Comparison of ENCODE assay signal across 1 cellular context in genomic region chr16:88811850-88812736, GRCh38.
TF ChIP-seq lines count a peak whose summit lies in the region.

APRT (minus strand) TSS chr16:88811928; CDS start chr16:88811899, 29 bp downstream.

TF ChIP-seq in K562, 482 proteins besides CTCF, POLR2A, EP300 and RAD21 (continued from another document and continues in another):
- TF ChIP-seq, protein P1, sequence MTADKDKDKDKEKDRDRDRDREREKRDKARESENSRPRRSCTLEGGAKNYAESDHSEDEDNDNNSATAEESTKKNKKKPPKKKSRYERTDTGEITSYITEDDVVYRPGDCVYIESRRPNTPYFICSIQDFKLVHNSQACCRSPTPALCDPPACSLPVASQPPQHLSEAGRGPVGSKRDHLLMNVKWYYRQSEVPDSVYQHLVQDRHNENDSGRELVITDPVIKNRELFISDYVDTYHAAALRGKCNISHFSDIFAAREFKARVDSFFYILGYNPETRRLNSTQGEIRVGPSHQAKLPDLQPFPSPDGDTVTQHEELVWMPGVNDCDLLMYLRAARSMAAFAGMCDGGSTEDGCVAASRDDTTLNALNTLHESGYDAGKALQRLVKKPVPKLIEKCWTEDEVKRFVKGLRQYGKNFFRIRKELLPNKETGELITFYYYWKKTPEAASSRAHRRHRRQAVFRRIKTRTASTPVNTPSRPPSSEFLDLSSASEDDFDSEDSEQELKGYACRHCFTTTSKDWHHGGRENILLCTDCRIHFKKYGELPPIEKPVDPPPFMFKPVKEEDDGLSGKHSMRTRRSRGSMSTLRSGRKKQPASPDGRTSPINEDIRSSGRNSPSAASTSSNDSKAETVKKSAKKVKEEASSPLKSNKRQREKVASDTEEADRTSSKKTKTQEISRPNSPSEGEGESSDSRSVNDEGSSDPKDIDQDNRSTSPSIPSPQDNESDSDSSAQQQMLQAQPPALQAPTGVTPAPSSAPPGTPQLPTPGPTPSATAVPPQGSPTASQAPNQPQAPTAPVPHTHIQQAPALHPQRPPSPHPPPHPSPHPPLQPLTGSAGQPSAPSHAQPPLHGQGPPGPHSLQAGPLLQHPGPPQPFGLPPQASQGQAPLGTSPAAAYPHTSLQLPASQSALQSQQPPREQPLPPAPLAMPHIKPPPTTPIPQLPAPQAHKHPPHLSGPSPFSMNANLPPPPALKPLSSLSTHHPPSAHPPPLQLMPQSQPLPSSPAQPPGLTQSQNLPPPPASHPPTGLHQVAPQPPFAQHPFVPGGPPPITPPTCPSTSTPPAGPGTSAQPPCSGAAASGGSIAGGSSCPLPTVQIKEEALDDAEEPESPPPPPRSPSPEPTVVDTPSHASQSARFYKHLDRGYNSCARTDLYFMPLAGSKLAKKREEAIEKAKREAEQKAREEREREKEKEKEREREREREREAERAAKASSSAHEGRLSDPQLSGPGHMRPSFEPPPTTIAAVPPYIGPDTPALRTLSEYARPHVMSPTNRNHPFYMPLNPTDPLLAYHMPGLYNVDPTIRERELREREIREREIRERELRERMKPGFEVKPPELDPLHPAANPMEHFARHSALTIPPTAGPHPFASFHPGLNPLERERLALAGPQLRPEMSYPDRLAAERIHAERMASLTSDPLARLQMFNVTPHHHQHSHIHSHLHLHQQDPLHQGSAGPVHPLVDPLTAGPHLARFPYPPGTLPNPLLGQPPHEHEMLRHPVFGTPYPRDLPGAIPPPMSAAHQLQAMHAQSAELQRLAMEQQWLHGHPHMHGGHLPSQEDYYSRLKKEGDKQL (CRISPR knock-in tag; IDR thresholded peaks at IDR 0.05; ENCODE audit: borderline replicate concordance), result no peak; the same call in 1 of the 2 replicates
- TF ChIP-seq STAT5A (IDR thresholded peaks at IDR 0.05; ENCODE audit: borderline replicate concordance, low read length) (no peak; the same call in 1 of the 2 replicates), U2AF2 (optimal IDR thresholded peaks at IDR 0.05; ENCODE audit: low read depth, low read length) (no peak), ZNF239 (CRISPR knock-in tag; IDR thresholded peaks at IDR 0.05) (no peak), POLR2AphosphoS2 (IDR thresholded peaks at IDR 0.05; ENCODE audit: low read length) (no peak; the same call in 1 of the 2 replicates), MTA1 (IDR thresholded peaks at IDR 0.05; ENCODE audit: borderline replicate concordance) (peak; percentile 70; the same call in 1 of the 2 replicates), ZNF324 (CRISPR knock-in tag; IDR thresholded peaks at IDR 0.05) (no peak), HDAC1 (IDR thresholded peaks at IDR 0.05) (peak in 1 of 2 experiments; percentile 86; a peak in 1 of 4 replicates), SMAD2 (IDR thresholded peaks at IDR 0.05; ENCODE audit: low read depth, low read length) (no peak), POU5F1 (IDR thresholded peaks at IDR 0.05; ENCODE audit: borderline replicate concordance, low read depth, low read length, partially characterized antibody) (no peak), FOXK1 (CRISPR knock-in tag; IDR thresholded peaks at IDR 0.05; ENCODE audit: borderline replicate concordance) (peak; percentile 61; the same call in 1 of the 2 replicates), NFATC3 (IDR thresholded peaks at IDR 0.05) (no peak), BRF2 (IDR thresholded peaks at IDR 0.05; ENCODE audit: borderline replicate concordance, insufficient read depth, insufficient read length) (no peak), HMGN3 (IDR thresholded peaks at IDR 0.05; ENCODE audit: borderline replicate concordance, extremely low read depth, insufficient read length, low read depth, low read length) (peak; percentile 89), ZNF384 (IDR thresholded peaks at IDR 0.05; ENCODE audit: low read depth, low read length) (no peak), EZH2 (IDR thresholded peaks at IDR 0.05; ENCODE audit: borderline replicate concordance, low read depth, low read length) (no peak), ZNF197 (CRISPR knock-in tag; IDR thresholded peaks at IDR 0.05; ENCODE audit: low read depth) (no peak), ZBTB12 (CRISPR knock-in tag; IDR thresholded peaks at IDR 0.05) (no peak), JUND (IDR thresholded peaks at IDR 0.05; ENCODE audit: borderline replicate concordance, low read depth, low read length) (no peak; the same call in 1 of the 2 replicates), JUND (tag; IDR thresholded peaks at IDR 0.05; ENCODE audit: borderline replicate concordance, low read depth, low read length) (no peak; the same call in 2 of the 3 replicates), KDM4B (IDR thresholded peaks at IDR 0.05; ENCODE audit: borderline replicate concordance in 2 of 2, low read depth in 1 of 2) (0 out of 4 replicates have a peak, but pooled peaks of 1 of the 2 experiments have one; percentile 52), ZNF408 (CRISPR knock-in tag; IDR thresholded peaks at IDR 0.05; ENCODE audit: low read depth) (no peak), GABPA (tag; conservative IDR thresholded peaks at IDR 0.05; ENCODE audit: low read depth) (peak; percentile 78), FOXP1 (CRISPR knock-in tag; IDR thresholded peaks at IDR 0.05) (no peak; the same call in 1 of the 2 replicates), RBFOX2 (IDR thresholded peaks at IDR 0.05; ENCODE audit: low read depth, low read length) (peak; percentile 89), CCAR2 (IDR thresholded peaks at IDR 0.05; ENCODE audit: low read depth, low read length) (no peak), MBD2 (IDR thresholded peaks at IDR 0.05; ENCODE audit: borderline replicate concordance, low read depth) (peak; percentile 59; the same call in 1 of the 2 replicates), USF1 (CRISPR knock-in tag; IDR thresholded peaks at IDR 0.05) (no peak; the same call in 1 of the 2 replicates), ZNF143 (CRISPR knock-in tag; IDR thresholded peaks at IDR 0.05) (no peak), TAF15 (IDR thresholded peaks at IDR 0.05; ENCODE audit: low read depth, low read length) (no peak), NCOA6 (IDR thresholded peaks at IDR 0.05) (no peak), PHF8 (IDR thresholded peaks at IDR 0.05; ENCODE audit: borderline replicate concordance, low read length) (peak; percentile 57; the same call in 1 of the 2 replicates), TEAD4 (IDR thresholded peaks at IDR 0.05; ENCODE audit: low read length) (peak; percentile 80), TEAD4 (CRISPR knock-in tag; IDR thresholded peaks at IDR 0.05; ENCODE audit: borderline replicate concordance) (no peak), RBM22 (IDR thresholded peaks at IDR 0.05; ENCODE audit: low read depth, low read length, poor library complexity, severe bottlenecking) (peak; percentile 79), FOXJ2 (tag; IDR thresholded peaks at IDR 0.05) (no peak), E2F4 (CRISPR knock-in tag; IDR thresholded peaks at IDR 0.05; ENCODE audit: low read depth) (0 out of 2 replicates have a peak, but pooled peaks have one; percentile 7), HDAC2 (IDR thresholded peaks at IDR 0.05) (peak; percentile 55; the same call in 1 of the 2 replicates), ZNF445 (CRISPR knock-in tag; IDR thresholded peaks at IDR 0.05; ENCODE audit: low read depth) (no peak)
- TF ChIP-seq, protein P2, sequence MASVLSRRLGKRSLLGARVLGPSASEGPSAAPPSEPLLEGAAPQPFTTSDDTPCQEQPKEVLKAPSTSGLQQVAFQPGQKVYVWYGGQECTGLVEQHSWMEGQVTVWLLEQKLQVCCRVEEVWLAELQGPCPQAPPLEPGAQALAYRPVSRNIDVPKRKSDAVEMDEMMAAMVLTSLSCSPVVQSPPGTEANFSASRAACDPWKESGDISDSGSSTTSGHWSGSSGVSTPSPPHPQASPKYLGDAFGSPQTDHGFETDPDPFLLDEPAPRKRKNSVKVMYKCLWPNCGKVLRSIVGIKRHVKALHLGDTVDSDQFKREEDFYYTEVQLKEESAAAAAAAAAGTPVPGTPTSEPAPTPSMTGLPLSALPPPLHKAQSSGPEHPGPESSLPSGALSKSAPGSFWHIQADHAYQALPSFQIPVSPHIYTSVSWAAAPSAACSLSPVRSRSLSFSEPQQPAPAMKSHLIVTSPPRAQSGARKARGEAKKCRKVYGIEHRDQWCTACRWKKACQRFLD (CRISPR knock-in tag; IDR thresholded peaks at IDR 0.05), result no peak
- TF ChIP-seq, protein P3, sequence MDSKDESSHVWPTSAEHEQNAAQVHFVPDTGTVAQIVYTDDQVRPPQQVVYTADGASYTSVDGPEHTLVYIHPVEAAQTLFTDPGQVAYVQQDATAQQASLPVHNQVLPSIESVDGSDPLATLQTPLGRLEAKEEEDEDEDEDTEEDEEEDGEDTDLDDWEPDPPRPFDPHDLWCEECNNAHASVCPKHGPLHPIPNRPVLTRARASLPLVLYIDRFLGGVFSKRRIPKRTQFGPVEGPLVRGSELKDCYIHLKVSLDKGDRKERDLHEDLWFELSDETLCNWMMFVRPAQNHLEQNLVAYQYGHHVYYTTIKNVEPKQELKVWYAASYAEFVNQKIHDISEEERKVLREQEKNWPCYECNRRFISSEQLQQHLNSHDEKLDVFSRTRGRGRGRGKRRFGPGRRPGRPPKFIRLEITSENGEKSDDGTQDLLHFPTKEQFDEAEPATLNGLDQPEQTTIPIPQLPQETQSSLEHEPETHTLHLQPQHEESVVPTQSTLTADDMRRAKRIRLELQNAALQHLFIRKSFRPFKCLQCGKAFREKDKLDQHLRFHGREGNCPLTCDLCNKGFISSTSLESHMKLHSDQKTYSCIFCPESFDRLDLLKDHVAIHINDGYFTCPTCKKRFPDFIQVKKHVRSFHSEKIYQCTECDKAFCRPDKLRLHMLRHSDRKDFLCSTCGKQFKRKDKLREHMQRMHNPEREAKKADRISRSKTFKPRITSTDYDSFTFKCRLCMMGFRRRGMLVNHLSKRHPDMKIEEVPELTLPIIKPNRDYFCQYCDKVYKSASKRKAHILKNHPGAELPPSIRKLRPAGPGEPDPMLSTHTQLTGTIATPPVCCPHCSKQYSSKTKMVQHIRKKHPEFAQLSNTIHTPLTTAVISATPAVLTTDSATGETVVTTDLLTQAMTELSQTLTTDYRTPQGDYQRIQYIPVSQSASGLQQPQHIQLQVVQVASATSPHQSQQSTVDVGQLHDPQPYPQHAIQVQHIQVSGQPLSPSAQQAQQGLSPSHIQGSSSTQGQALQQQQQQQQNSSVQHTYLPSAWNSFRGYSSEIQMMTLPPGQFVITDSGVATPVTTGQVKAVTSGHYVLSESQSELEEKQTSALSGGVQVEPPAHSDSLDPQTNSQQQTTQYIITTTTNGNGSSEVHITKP (IDR thresholded peaks at IDR 0.05; ENCODE audit: partially characterized antibody), result peak; percentile 66
- TF ChIP-seq, protein P4, sequence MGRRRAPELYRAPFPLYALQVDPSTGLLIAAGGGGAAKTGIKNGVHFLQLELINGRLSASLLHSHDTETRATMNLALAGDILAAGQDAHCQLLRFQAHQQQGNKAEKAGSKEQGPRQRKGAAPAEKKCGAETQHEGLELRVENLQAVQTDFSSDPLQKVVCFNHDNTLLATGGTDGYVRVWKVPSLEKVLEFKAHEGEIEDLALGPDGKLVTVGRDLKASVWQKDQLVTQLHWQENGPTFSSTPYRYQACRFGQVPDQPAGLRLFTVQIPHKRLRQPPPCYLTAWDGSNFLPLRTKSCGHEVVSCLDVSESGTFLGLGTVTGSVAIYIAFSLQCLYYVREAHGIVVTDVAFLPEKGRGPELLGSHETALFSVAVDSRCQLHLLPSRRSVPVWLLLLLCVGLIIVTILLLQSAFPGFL (CRISPR knock-in tag; IDR thresholded peaks at IDR 0.05), result no peak
- TF ChIP-seq, protein P5, sequence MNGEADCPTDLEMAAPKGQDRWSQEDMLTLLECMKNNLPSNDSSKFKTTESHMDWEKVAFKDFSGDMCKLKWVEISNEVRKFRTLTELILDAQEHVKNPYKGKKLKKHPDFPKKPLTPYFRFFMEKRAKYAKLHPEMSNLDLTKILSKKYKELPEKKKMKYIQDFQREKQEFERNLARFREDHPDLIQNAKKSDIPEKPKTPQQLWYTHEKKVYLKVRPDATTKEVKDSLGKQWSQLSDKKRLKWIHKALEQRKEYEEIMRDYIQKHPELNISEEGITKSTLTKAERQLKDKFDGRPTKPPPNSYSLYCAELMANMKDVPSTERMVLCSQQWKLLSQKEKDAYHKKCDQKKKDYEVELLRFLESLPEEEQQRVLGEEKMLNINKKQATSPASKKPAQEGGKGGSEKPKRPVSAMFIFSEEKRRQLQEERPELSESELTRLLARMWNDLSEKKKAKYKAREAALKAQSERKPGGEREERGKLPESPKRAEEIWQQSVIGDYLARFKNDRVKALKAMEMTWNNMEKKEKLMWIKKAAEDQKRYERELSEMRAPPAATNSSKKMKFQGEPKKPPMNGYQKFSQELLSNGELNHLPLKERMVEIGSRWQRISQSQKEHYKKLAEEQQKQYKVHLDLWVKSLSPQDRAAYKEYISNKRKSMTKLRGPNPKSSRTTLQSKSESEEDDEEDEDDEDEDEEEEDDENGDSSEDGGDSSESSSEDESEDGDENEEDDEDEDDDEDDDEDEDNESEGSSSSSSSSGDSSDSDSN (IDR thresholded peaks at IDR 0.05; ENCODE audit: borderline replicate concordance in 1 of 2, low read depth in 2 of 2, low read length in 2 of 2), result peak; percentile 22 to 89; a peak in 2 of 4 replicates
